ENCODE assay signal across 17 cellular contexts in the genomic region with DNA sequence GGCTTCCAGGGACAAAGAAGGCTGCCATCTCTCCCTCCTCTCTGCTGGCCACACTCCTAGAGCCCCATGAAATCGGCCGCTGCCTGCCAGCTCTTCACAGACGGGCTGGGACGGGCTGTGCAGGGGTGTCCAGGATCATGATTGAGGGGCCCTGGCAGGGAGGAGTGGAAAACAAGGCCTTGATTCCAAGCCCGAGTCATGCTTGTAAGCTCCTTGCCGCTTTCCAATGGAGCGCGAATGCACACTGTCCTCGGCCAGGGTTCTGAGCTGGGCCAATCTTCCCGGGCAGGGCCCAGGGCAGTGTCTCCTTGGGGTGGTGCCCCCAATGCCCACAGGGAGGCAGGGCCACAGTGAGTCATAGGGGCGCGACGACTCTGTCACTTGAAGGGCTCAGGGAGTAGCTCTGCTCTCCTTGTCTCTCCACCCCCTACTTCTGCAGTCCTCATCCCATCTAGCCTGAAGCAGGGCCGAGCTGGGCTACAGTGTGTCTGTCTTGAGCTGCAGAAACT.
DNase-seq lines count a peak whose midpoint lies in the region; ATAC-seq and TF ChIP-seq lines count a peak whose summit lies in the region.
"Had no signal": no experiment of that assay in that cellular context is flagged by ENCODE, and none has a peak within 500 bp of the region (broad histone marks: within the 10 kb centered on the region; RNA-seq: fewer than 3 reads in every experiment).

No MANE protein-coding gene starts in this region.

- no peak overlapping the region for H4K8ac ChIP-seq in mesendoderm (ENCODE audit: low read depth, low read length)

- H3K4me3 Mint-ChIP-seq in activated CD4-positive, alpha-beta T cell treated with anti-CD3 and anti-CD28 coated beads, Interleukin-2, amount 10 ng/mL, durations not matched to agents 24 days and 14 days: no peak overlapping the region
- no peak overlapping the region for H3K4me3 Mint-ChIP-seq in endodermal cell
- H3K4me3 Mint-ChIP-seq: activated CD4-positive, alpha-beta memory T cell treated with anti-CD3 and anti-CD28 coated beads for 36 hours; activated naive CD8-positive, alpha-beta T cell treated with anti-CD3 and anti-CD28 coated beads, Interleukin-2, amount 10 ng/mL, durations not matched to agents 7 days and 5 days; CD8-positive, alpha-beta memory T cell; stimulated activated memory B cell treated with anti-CD40 and anti-IgM and Interleukin-4, amounts not matched to agents 10 μg/mL and 1 μg/mL and 100 μg/mL, for 72 hours; T-cell had no signal

- no peak overlapping the region for H3K4me2 ChIP-seq in DND-41 (ENCODE audit: insufficient read depth, low read length)
- no peak overlapping the region for H3K4me2 ChIP-seq in mesendoderm (ENCODE audit: low read length)

- H2AK5ac ChIP-seq in mesendoderm (ENCODE audit: low read length): no peak overlapping the region

- peak overlapping the region; percentile 53 for H3K56ac ChIP-seq in mesendoderm (ENCODE audit: low read length)

- no peaks in the 10 kb centered on the region for H3K4me1 ChIP-seq in DND-41 (ENCODE audit: insufficient read depth, low read length)
- no peaks in the 10 kb centered on the region for H3K4me1 ChIP-seq in mesendoderm (ENCODE audit: control insufficient read depth, low read depth, low read length)
- peaks cover 0 to 12% (median 9%) of the 10 kb centered on the region in 5 donors for H3K4me1 ChIP-seq in subcutaneous abdominal adipose tissue (ENCODE audit: control insufficient read depth in 5 of 5, insufficient read depth in 5 of 5, low read length in 5 of 5)
- no peaks in the 10 kb centered on the region for H3K4me1 ChIP-seq in endodermal cell (ENCODE audit: control insufficient read depth, insufficient read depth, low read length)

- H3K9ac ChIP-seq in DND-41 (ENCODE audit: low read depth, low read length): no peak overlapping the region
- no peak overlapping the region for H3K9ac ChIP-seq in mesendoderm (ENCODE audit: low read length)
- H3K9ac ChIP-seq in subcutaneous abdominal adipose tissue (ENCODE audit: low read length in 5 of 5): peak overlapping the region in 1 of 5 donors; percentile 6
- no peak overlapping the region for H3K9ac ChIP-seq in endodermal cell (ENCODE audit: extremely low read depth, low read length, poor library complexity, severe bottlenecking)

- H3K27me3 ChIP-seq in DND-41 (ENCODE audit: insufficient read depth, low read length, poor library complexity) (no peaks in the 10 kb centered on the region), mesendoderm (ENCODE audit: insufficient read depth, low read length, poor library complexity) (no peaks in the 10 kb centered on the region), subcutaneous abdominal adipose tissue (ENCODE audit: control insufficient read depth in 5 of 5, insufficient read depth in 4 of 5, low read length in 5 of 5) (no peaks in the 10 kb centered on the region), endodermal cell (ENCODE audit: control insufficient read depth, insufficient read depth, low read length, poor library complexity, severe bottlenecking) (no peaks in the 10 kb centered on the region)

- H4K20me1 ChIP-seq in DND-41 (ENCODE audit: insufficient read depth, low read length): no peaks in the 10 kb centered on the region

- H3K4ac ChIP-seq in mesendoderm (ENCODE audit: low read depth, low read length): no peak overlapping the region

- H3K79me1 ChIP-seq in mesendoderm (ENCODE audit: low read length): no peaks in the 10 kb centered on the region

- no peaks in the 10 kb centered on the region for H3K9me3 Mint-ChIP-seq in activated CD4-positive, alpha-beta T cell treated with anti-CD3 and anti-CD28 coated beads, Interleukin-2, amount 10 ng/mL, durations not matched to agents 24 days and 14 days
- H3K9me3 Mint-ChIP-seq in endodermal cell: no peaks in the 10 kb centered on the region
- H3K9me3 Mint-ChIP-seq: activated CD4-positive, alpha-beta memory T cell treated with anti-CD3 and anti-CD28 coated beads for 36 hours; activated naive CD8-positive, alpha-beta T cell treated with anti-CD3 and anti-CD28 coated beads, Interleukin-2, amount 10 ng/mL, durations not matched to agents 7 days and 5 days; T-cell had no signal

- intact Hi-C loops in activated CD4-positive, alpha-beta T cell treated with anti-CD3 and anti-CD28 coated beads, Interleukin-2, amount 10 ng/mL, durations not matched to agents 24 days and 14 days (cut with micrococcal nuclease): no loop called here

- TF ChIP-seq CTCF in DND-41 (IDR thresholded peaks at IDR 0.05; ENCODE audit: borderline replicate concordance, extremely low read depth, low read length, poor library complexity, severe bottlenecking) (no peak), endodermal cell (conservative IDR thresholded peaks at IDR 0.05) (no peak)

- no peaks in the 10 kb centered on the region for H3K36me3 ChIP-seq in DND-41 (ENCODE audit: insufficient read depth, low read length)
- no peaks in the 10 kb centered on the region for H3K36me3 ChIP-seq in mesendoderm (ENCODE audit: control insufficient read depth, insufficient read depth, low read length)
- no peaks in the 10 kb centered on the region for H3K36me3 ChIP-seq in subcutaneous abdominal adipose tissue (ENCODE audit: control insufficient read depth in 5 of 5, insufficient read depth in 5 of 5, low read length in 5 of 5)
- no peaks in the 10 kb centered on the region for H3K36me3 ChIP-seq in endodermal cell (ENCODE audit: control insufficient read depth, insufficient read depth, low read length)

- H3K23ac ChIP-seq in mesendoderm (ENCODE audit: low read length): no peak overlapping the region

- no peak overlapping the region for H2BK15ac ChIP-seq in mesendoderm (replicated peaks; ENCODE audit: low read depth)

- DNase-seq in DND-41 (no peak), mesendoderm (no peak), DMS153 treated with DMSO at 0.1 percent for 48 hours (lab: John Stamatoyannopoulos, UW; ENCODE audit: unreplicated experiment) (no peak), endodermal cell (no peak)
- no peak for DNase-seq in activated CD4-positive, alpha-beta T cell treated with anti-CD3 and anti-CD28 coated beads, Interleukin-2, amount 10 ng/mL, durations not matched to agents 24 days and 14 days
- DNase-seq: ACHN; activated CD4-positive, alpha-beta memory T cell treated with anti-CD3 and anti-CD28 coated beads for 36 hours; activated naive CD8-positive, alpha-beta T cell treated with anti-CD3 and anti-CD28 coated beads, Interleukin-2, amount 10 ng/mL, durations not matched to agents 7 days and 5 days; CD8-positive, alpha-beta memory T cell; NCI-H1930; NCI-H446 treated with DMSO at 0.1 percent for 48 hours; T-cell had no signal

- no peaks in the 10 kb centered on the region for H3K4me1 Mint-ChIP-seq in activated CD4-positive, alpha-beta T cell treated with anti-CD3 and anti-CD28 coated beads, Interleukin-2, amount 10 ng/mL, durations not matched to agents 24 days and 14 days
- H3K4me1 Mint-ChIP-seq in endodermal cell: no peaks in the 10 kb centered on the region
- H3K4me1 Mint-ChIP-seq: activated naive CD8-positive, alpha-beta T cell treated with anti-CD3 and anti-CD28 coated beads, Interleukin-2, amount 10 ng/mL, durations not matched to agents 7 days and 5 days; CD8-positive, alpha-beta memory T cell; stimulated activated memory B cell treated with anti-CD40 and anti-IgM and Interleukin-4, amounts not matched to agents 10 μg/mL and 1 μg/mL and 100 μg/mL, for 72 hours; T-cell had no signal

- WGBS in mesendoderm (ENCODE audit: extremely low coverage, insufficient coverage, low lambda C conversion rate): no CpG with 5 or more reads among the region's 14 CpGs
- 90 to 92% methylated on average over 6 to 14 of the region's 14 CpGs for WGBS in endodermal cell (ENCODE audit: insufficient coverage in 1 of 2, insufficient read length in 1 of 2), 2 experiments

- no peak overlapping the region for H2BK5ac ChIP-seq in mesendoderm (ENCODE audit: low read length)

- no peak overlapping the region for H3K27ac ChIP-seq in DND-41 (ENCODE audit: low read length)
- no peak overlapping the region for H3K27ac ChIP-seq in mesendoderm (ENCODE audit: low read depth, low read length)
- H3K27ac ChIP-seq in subcutaneous abdominal adipose tissue (ENCODE audit: low read depth, low read length): peak overlapping the region; percentile 30
- H3K27ac ChIP-seq in endodermal cell (ENCODE audit: low read depth, low read length): no peak overlapping the region

- H3K9me3 ChIP-seq in DND-41 (ENCODE audit: insufficient read depth, low read length, severe bottlenecking) (no peaks in the 10 kb centered on the region), subcutaneous abdominal adipose tissue (ENCODE audit: control insufficient read depth in 5 of 5, low read length in 5 of 5) (no peaks in the 10 kb centered on the region), endodermal cell (ENCODE audit: control insufficient read depth, low read length) (no peaks in the 10 kb centered on the region)

- peaks cover 9% of the 10 kb centered on the region for H3K27me3 Mint-ChIP-seq in activated CD4-positive, alpha-beta T cell treated with anti-CD3 and anti-CD28 coated beads, Interleukin-2, amount 10 ng/mL, durations not matched to agents 24 days and 14 days
- peaks cover 12% of the 10 kb centered on the region for H3K27me3 Mint-ChIP-seq in endodermal cell (ENCODE audit: insufficient read depth)
- H3K27me3 Mint-ChIP-seq: stimulated activated memory B cell treated with anti-CD40 and anti-IgM and Interleukin-4, amounts not matched to agents 10 μg/mL and 1 μg/mL and 100 μg/mL, for 72 hours had no signal

- H2AFZ ChIP-seq in DND-41 (ENCODE audit: low read depth, low read length): no peak overlapping the region

- no peak overlapping the region for H3K18ac ChIP-seq in mesendoderm (ENCODE audit: low read length)

- 0 out of 3 replicates have a peak, but pooled peaks have one; percentile 33 for ATAC-seq in DND-41 (ENCODE audit: insufficient read depth, low read depth)
- peak; percentile 91 for ATAC-seq in esophagus mucosa
- no peak for ATAC-seq in HG02798 (IDR thresholded peaks at IDR 0.05; ENCODE audit: poor library complexity, unreplicated experiment)
- ATAC-seq: left colon; stimulated activated memory B cell treated with anti-CD40 and anti-IgM and Interleukin-4, amounts not matched to agents 10 μg/mL and 1 μg/mL and 100 μg/mL, for 72 hours; T-cell had no signal

- H3K79me2 ChIP-seq in DND-41 (ENCODE audit: insufficient read depth, low read length): no peaks in the 10 kb centered on the region
- H3K79me2 ChIP-seq in mesendoderm (ENCODE audit: control insufficient read depth, insufficient read depth, low read length): no peaks in the 10 kb centered on the region

- H4K5ac ChIP-seq in mesendoderm (ENCODE audit: low read length): no peak overlapping the region

- H3K27ac Mint-ChIP-seq in activated CD4-positive, alpha-beta T cell treated with anti-CD3 and anti-CD28 coated beads, Interleukin-2, amount 10 ng/mL, durations not matched to agents 24 days and 14 days: no peak overlapping the region
- no peak overlapping the region for H3K27ac Mint-ChIP-seq in endodermal cell
- H3K27ac Mint-ChIP-seq: activated CD4-positive, alpha-beta memory T cell treated with anti-CD3 and anti-CD28 coated beads for 36 hours; activated naive CD8-positive, alpha-beta T cell treated with anti-CD3 and anti-CD28 coated beads, Interleukin-2, amount 10 ng/mL, durations not matched to agents 7 days and 5 days; CD8-positive, alpha-beta memory T cell; stimulated activated memory B cell treated with anti-CD40 and anti-IgM and Interleukin-4, amounts not matched to agents 10 μg/mL and 1 μg/mL and 100 μg/mL, for 72 hours; T-cell had no signal

- no peak overlapping the region for H2BK120ac ChIP-seq in mesendoderm (ENCODE audit: low read depth, low read length)

- no peaks in the 10 kb centered on the region for H3K36me3 Mint-ChIP-seq in activated CD4-positive, alpha-beta T cell treated with anti-CD3 and anti-CD28 coated beads, Interleukin-2, amount 10 ng/mL, durations not matched to agents 24 days and 14 days (ENCODE audit: low read depth)
- no peaks in the 10 kb centered on the region for H3K36me3 Mint-ChIP-seq in endodermal cell (ENCODE audit: low read depth)
- H3K36me3 Mint-ChIP-seq: activated CD4-positive, alpha-beta memory T cell treated with anti-CD3 and anti-CD28 coated beads for 36 hours; activated naive CD8-positive, alpha-beta T cell treated with anti-CD3 and anti-CD28 coated beads, Interleukin-2, amount 10 ng/mL, durations not matched to agents 7 days and 5 days; CD8-positive, alpha-beta memory T cell; stimulated activated memory B cell treated with anti-CD40 and anti-IgM and Interleukin-4, amounts not matched to agents 10 μg/mL and 1 μg/mL and 100 μg/mL, for 72 hours; T-cell had no signal

- no peak overlapping the region for H3K4me3 ChIP-seq in DND-41 (ENCODE audit: low read depth in 1 of 2, low read length in 2 of 2)
- no peak overlapping the region for H3K4me3 ChIP-seq in mesendoderm (ENCODE audit: low read length)
- peak overlapping the region in 3 of 5 donors; percentile 26 to 49 (median 27) for H3K4me3 ChIP-seq in subcutaneous abdominal adipose tissue (ENCODE audit: low read depth in 1 of 5, low read length in 5 of 5)
- no peak overlapping the region for H3K4me3 ChIP-seq in endodermal cell (ENCODE audit: low read length)

Comparison
In these comparisons a context has a peak if more than half of its experiments do, and no peak if none do; other contexts are left out.
1. H3K4me3 ChIP-seq: peak in subcutaneous abdominal adipose tissue (3 of 5); none in DND-41 (0 of 2), mesendoderm (single experiment) and endodermal cell (single experiment).